In genomic region chr1:31065310-31066217, GRCh38 we compare ENCODE assay signal across 8 cellular contexts. TPM values are rescaled to one million over a fixed set of nuclear protein-coding genes. Genes with fewer than 3 reads are reported as not detected.
DNase-seq lines count a peak whose midpoint lies in the region; ATAC-seq and TF ChIP-seq lines count a peak whose summit lies in the region.

Gene PUM1 (minus strand): TSS chr1:31065717. CDS start chr1:31059566, 6,151 bp downstream.

- H3K27me3 ChIP-seq in heart left ventricle = no peaks in the 10 kb centered on the region
- H3K27me3 ChIP-seq in upper lobe of left lung = no peaks in the 10 kb centered on the region

- 1% methylated on average over 70 to 72 of the region's 72 CpGs for WGBS in adipose tissue, 3 donors
- WGBS in heart left ventricle, 4 donors = 1 to 5% (median 2%) methylated on average over 32 to 72 of the region's 72 CpGs
- 2% methylated on average over 28 to 31 of the region's 72 CpGs for WGBS in upper lobe of left lung, 2 donors

- peak in 1 of 2 donors; percentile 59 for TF ChIP-seq POLR2A in heart left ventricle (IDR thresholded peaks at IDR 0.05)
- peak in 3 of 4 donors; percentile 65 to 89 (median 86) for TF ChIP-seq POLR2A in upper lobe of left lung (IDR thresholded peaks at IDR 0.05)

- intact Hi-C loops in heart left ventricle (cut with DNase I) = loop anchor here in 5 of 10 donors (5.0 to 10.0 kb wide), 3 partner anchors 89 to 101 kb away; no protein-coding TSS in a partner anchor
- intact Hi-C loops in posterior cingulate gyrus (cut with DNase I) = loop anchor here (10.0 kb wide), 2 partner anchors 81 to 111 kb away; no protein-coding TSS in a partner anchor

- peak; percentile 99 for DNase-seq in NCI-H1436 (lab: John Stamatoyannopoulos, UW)
- DNase-seq in T follicular helper cell (ENCODE audit: low read depth) = peak; percentile 98
- DNase-seq in heart left ventricle = peak; percentile 96 to 99 (median 98)
- peak; percentile 94 to 99 (median 96) for DNase-seq in posterior cingulate gyrus
- DNase-seq in upper lobe of left lung = peak; percentile 99 to 100

- H3K9me3 ChIP-seq in heart left ventricle = no peaks in the 10 kb centered on the region
- no peaks in the 10 kb centered on the region for H3K9me3 ChIP-seq in upper lobe of left lung

- TF ChIP-seq EP300 in upper lobe of left lung (IDR thresholded peaks at IDR 0.05) = no peak

- peak within 1 kb of the TSS; percentile 66 for H3K27ac ChIP-seq in adipose tissue (ENCODE audit: low read depth, low read length)
- H3K27ac ChIP-seq in heart left ventricle = peak within 1 kb of the TSS; percentile 85 to 99 (median 92)
- peak within 1 kb of the TSS; percentile 92 to 96 (median 95) for H3K27ac ChIP-seq in upper lobe of left lung

- H3K4me1 ChIP-seq in heart left ventricle = peaks cover 4 to 40% (median 30%) of the 10 kb centered on the region in 12 donors
- peaks cover 21 to 43% (median 33%) of the 10 kb centered on the region in 4 donors for H3K4me1 ChIP-seq in upper lobe of left lung

- TF ChIP-seq CTCF in GM12875 (IDR thresholded peaks at IDR 0.05; ENCODE audit: borderline replicate concordance, insufficient read depth, low read depth, low read length) = no peak
- peak in 2 of 12 donors; percentile 10 to 25 for TF ChIP-seq CTCF in heart left ventricle (IDR thresholded peaks at IDR 0.05)
- TF ChIP-seq CTCF in upper lobe of left lung (IDR thresholded peaks at IDR 0.05) = peak in 5 of 6 experiments; percentile 23 to 71 (median 62)

- ATAC-seq in HG02798 (IDR thresholded peaks at IDR 0.05; ENCODE audit: poor library complexity, unreplicated experiment) (peak; percentile 97), heart left ventricle (peak; percentile 99 to 100 (median 100)), upper lobe of left lung (ENCODE audit: low FRiP score in 2 of 2) (peak; percentile 100)

- H3K36me3 ChIP-seq in heart left ventricle = no peaks in the 10 kb centered on the region
- no peaks in the 10 kb centered on the region for H3K36me3 ChIP-seq in upper lobe of left lung

- H3K4me3 ChIP-seq in GM12875 (ENCODE audit: low read depth, low read length) (peak within 1 kb of the TSS; percentile 62), heart left ventricle (peak within 1 kb of the TSS; percentile 67 to 96 (median 73)), upper lobe of left lung (peak within 1 kb of the TSS; percentile 56 to 69 (median 64))

RNA-seq across cellular contexts. Expression of gene PUM1, which starts in this region (rescaled TPM):
- 10 to 100 TPM; 14.3 to 31.0 (median 20.8) TPM for polyA plus RNA-seq in adipose tissue
- 10 to 100 TPM; 60.4 to 96.3 (median 75.8) TPM for total RNA-seq in heart left ventricle
- polyA plus RNA-seq in heart left ventricle = 10 to 100 TPM; 19.2 to 33.6 TPM
- total RNA-seq in upper lobe of left lung = 100 to 1,000 TPM in 3 of 6 donors, 10 to 100 TPM in 3; 85.7 to 124 (median 99.8) TPM

Comparison
In these comparisons a context has a peak if more than half of its experiments do, and no peak if none do; other contexts are left out.
1. Peak in every context shown above with its lines: DNase-seq, ATAC-seq, H3K4me3 ChIP-seq and H3K27ac ChIP-seq.